In the genomic region with DNA sequence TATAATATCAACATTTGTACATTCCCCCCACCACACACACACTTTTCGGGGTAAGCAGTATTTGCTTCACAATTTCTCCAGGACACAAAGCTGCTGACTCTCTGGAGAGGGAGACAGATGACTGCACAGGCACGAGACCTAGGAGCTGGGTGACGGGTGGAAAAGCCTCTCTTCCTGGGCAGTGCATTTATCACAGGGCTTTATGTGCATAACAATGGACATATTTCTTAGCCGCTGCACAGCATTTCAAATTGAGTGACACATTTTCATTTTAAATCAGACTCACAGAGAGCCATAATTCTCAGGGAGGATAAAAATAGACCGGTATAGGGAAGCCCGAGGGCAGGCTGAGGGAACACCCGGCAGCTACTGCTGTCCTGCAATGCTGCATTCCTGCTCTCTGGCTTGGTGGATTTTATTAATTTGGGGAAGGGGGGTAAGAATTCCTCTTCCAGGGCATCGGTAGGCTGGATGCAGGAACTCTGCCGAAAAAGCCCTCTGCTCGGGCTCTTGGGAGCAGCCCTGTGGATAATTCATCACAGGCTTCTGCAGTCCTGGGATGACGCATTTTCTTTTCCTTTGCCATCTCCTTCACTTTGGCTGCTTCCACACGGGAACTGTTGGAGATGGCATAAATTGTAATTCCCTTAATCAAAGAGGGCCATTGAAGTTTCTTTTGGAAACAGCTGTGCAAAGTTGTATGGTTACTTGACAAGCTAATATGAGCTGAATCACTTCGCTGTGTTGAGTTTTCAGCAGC, we compare ENCODE assay signal across 26 cellular contexts.
DNase-seq lines count a peak whose midpoint lies in the region; ATAC-seq and TF ChIP-seq lines count a peak whose summit lies in the region.
"Had no signal": no experiment of that assay in that cellular context is flagged by ENCODE, and none has a peak within 500 bp of the region (broad histone marks: within the 10 kb centered on the region; RNA-seq: fewer than 3 reads in every experiment).

No MANE protein-coding gene starts in this region.

- peaks cover 8% of the 10 kb centered on the region for H3K36me3 Mint-ChIP-seq in nephron (ENCODE audit: low read depth)
- H3K36me3 Mint-ChIP-seq: natural killer cell treated with Interleukin-12 subunit alpha and Interleukin-12 subunit beta and Interleukin-15 and Interleukin-18, amount 100 ng/mL, for 72 hours had no signal

- WGBS in right lobe of liver (ENCODE audit: insufficient coverage, low coverage, low lambda C conversion rate, missing lambda C conversion rate): 56% methylated on average over 8 of the region's 13 CpGs

- peaks cover 5% of the 10 kb centered on the region for H3K27me3 Mint-ChIP-seq in nephron (ENCODE audit: low read depth)

- intact Hi-C loops in right lobe of liver (cut with DNase I): no loop called here

- CTCF ChIA-PET in AG04449 (lab: Yijun Ruan, JAX): no interaction called here

- H3K9me3 Mint-ChIP-seq in nephron: no peaks in the 10 kb centered on the region
- H3K9me3 Mint-ChIP-seq: activated CD4-positive, alpha-beta T cell treated with anti-CD3 and anti-CD28 coated beads, Interleukin-2, amount 10 ng/mL, durations not matched to agents 7 days and 5 days; mesothelial cell of epicardium had no signal

- H3K27ac Mint-ChIP-seq in nephron: peak overlapping the region; percentile 74 to 79 (median 75)
- H3K27ac Mint-ChIP-seq: activated CD4-positive, alpha-beta T cell treated with anti-CD3 and anti-CD28 coated beads, Interleukin-2, amount 10 ng/mL, durations not matched to agents 7 days and 5 days; mesothelial cell of epicardium; natural killer cell treated with Interleukin-12 subunit alpha and Interleukin-12 subunit beta and Interleukin-15 and Interleukin-18, amount 100 ng/mL, for 72 hours had no signal

- POLR2A ChIA-PET in AG04449 (lab: Yijun Ruan, JAX): no interaction called here

- H3K36me3 ChIP-seq in SJSA1 (no peaks in the 10 kb centered on the region), right lobe of liver (no peaks in the 10 kb centered on the region)
- H3K36me3 ChIP-seq: transverse colon, WERI-Rb-1 had no signal

- peak overlapping the region; percentile 22 for H3K27ac ChIP-seq in SJSA1
- H3K27ac ChIP-seq in epithelial cell of prostate: peak overlapping the region; percentile 56
- no peak overlapping the region for H3K27ac ChIP-seq in right lobe of liver
- H3K27ac ChIP-seq: C4-2B, HL-60, RWPE1, transverse colon, WERI-Rb-1 had no signal

- H3K4me1 Mint-ChIP-seq in nephron: peaks cover 53% of the 10 kb centered on the region
- H3K4me1 Mint-ChIP-seq: activated CD4-positive, alpha-beta T cell treated with anti-CD3 and anti-CD28 coated beads, Interleukin-2, amount 10 ng/mL, durations not matched to agents 7 days and 5 days had no signal

- no peak for ATAC-seq in right lobe of liver
- no peak for ATAC-seq in HG02759 (IDR thresholded peaks at IDR 0.05; ENCODE audit: unreplicated experiment)
- ATAC-seq: left lobe of liver; natural killer cell treated with Interleukin-12 subunit alpha and Interleukin-12 subunit beta and Interleukin-15 and Interleukin-18, amount 100 ng/mL, for 72 hours had no signal

- no peak overlapping the region for H3K4me3 Mint-ChIP-seq in nephron
- H3K4me3 Mint-ChIP-seq: activated CD4-positive, alpha-beta T cell treated with anti-CD3 and anti-CD28 coated beads, Interleukin-2, amount 10 ng/mL, durations not matched to agents 7 days and 5 days; mesothelial cell of epicardium; natural killer cell treated with Interleukin-12 subunit alpha and Interleukin-12 subunit beta and Interleukin-15 and Interleukin-18, amount 100 ng/mL, for 72 hours had no signal

- H3K9me3 ChIP-seq in SJSA1 (replicated peaks) (no peaks in the 10 kb centered on the region), right lobe of liver (no peaks in the 10 kb centered on the region)
- H3K9me3 ChIP-seq: transverse colon had no signal

- H3K4me3 ChIP-seq in AG04449 (ENCODE audit: low read depth, low read length) (peak overlapping the region; percentile 7; the same call in 1 of the 2 replicates), SJSA1 (no peak overlapping the region), right lobe of liver (no peak overlapping the region)
- H3K4me3 ChIP-seq: transverse colon had no signal

- no peaks in the 10 kb centered on the region for H3K27me3 ChIP-seq in SJSA1 (replicated peaks)
- H3K27me3 ChIP-seq in right lobe of liver: no peaks in the 10 kb centered on the region

- no peak for TF ChIP-seq POLR2A in right lobe of liver (IDR thresholded peaks at IDR 0.05)

- peaks cover 27% of the 10 kb centered on the region for H3K4me1 ChIP-seq in SJSA1 (replicated peaks)
- peaks cover 0 to 6% (median 0%) of the 10 kb centered on the region in 4 donors for H3K4me1 ChIP-seq in right lobe of liver
- H3K4me1 ChIP-seq: transverse colon had no signal

- TF ChIP-seq CTCF in AG04449 (IDR thresholded peaks at IDR 0.05; ENCODE audit: insufficient read depth, low read length, missing control alignments) (no peak), nephron (IDR thresholded peaks at IDR 0.05; ENCODE audit: unreplicated experiment in 3 of 3) (no peak), right lobe of liver (IDR thresholded peaks at IDR 0.05) (no peak)

- DNase-seq in AG04449 (ENCODE audit: low read depth, low spot score) (no peak), SJSA1 (ENCODE audit: low read depth in 1 of 2, low spot score in 2 of 2) (peak in 1 of 2 experiments; percentile 33), epithelial cell of prostate (ENCODE audit: low read depth, low spot score) (no peak), right lobe of liver (no peak), C1 segment of cervical spinal cord (lab: John Stamatoyannopoulos, UW) (no peak), NCI-H2081 (lab: John Stamatoyannopoulos, UW) (no peak)
- DNase-seq: activated CD4-positive, alpha-beta T cell treated with anti-CD3 and anti-CD28 coated beads, Interleukin-2, amount 10 ng/mL, durations not matched to agents 7 days and 5 days; activated naive CD4-positive, alpha-beta T cell treated with anti-CD3 and anti-CD28 coated beads, Interleukin-2, amount 50 U/mL, for 16 hours; Calu3; central memory CD4-positive, alpha-beta T cell; DND-41; dorsolateral prefrontal cortex; NCI-H1092; NCI-H187 treated with DMSO at 0.1 percent for 48 hours; NCI-H226; posterior cingulate gyrus; transverse colon; WERI-Rb-1 had no signal

Comparison
In these comparisons a context has a peak if more than half of its experiments do, and no peak if none do; other contexts are left out.
1. H3K27ac ChIP-seq: peak in SJSA1 (single experiment) and epithelial cell of prostate (single experiment); none in right lobe of liver (0 of 3).